Comparison of ENCODE assay signal across 1 cellular context in genomic region chr7:155950898-155951553, GRCh38.
TF ChIP-seq lines count a peak whose summit lies in the region.

No MANE protein-coding gene starts in this region.

TF ChIP-seq in HepG2, 621 proteins besides CTCF, POLR2A, EP300 and RAD21 (continued from another document and continues in another):
- no peak for TF ChIP-seq CEBPZ (IDR thresholded peaks at IDR 0.05; ENCODE audit: low read length)
- TF ChIP-seq HOXA3 (CRISPR knock-in tag; IDR thresholded peaks at IDR 0.05) = 0 out of 2 replicates have a peak, but pooled peaks have one; percentile 37
- peak; percentile 57; the same call in 1 of the 2 replicates for TF ChIP-seq MAFF (IDR thresholded peaks at IDR 0.05; ENCODE audit: low read depth, low read length)
- peak; percentile 2; the same call in 1 of the 2 replicates for TF ChIP-seq ZNF142 (CRISPR knock-in tag; IDR thresholded peaks at IDR 0.05)
- TF ChIP-seq NAIF1 (CRISPR knock-in tag; IDR thresholded peaks at IDR 0.05; ENCODE audit: borderline replicate concordance) = no peak
- 0 out of 2 replicates have a peak, but pooled peaks have one; percentile 71 for TF ChIP-seq ZNF44 (CRISPR knock-in tag; IDR thresholded peaks at IDR 0.05)
- peak; percentile 28; the same call in 1 of the 2 replicates for TF ChIP-seq ZBTB7B (CRISPR knock-in tag; IDR thresholded peaks at IDR 0.05)
- TF ChIP-seq ZNF646 (CRISPR knock-in tag; IDR thresholded peaks at IDR 0.05) = no peak
- TF ChIP-seq ZBTB39 (CRISPR knock-in tag; IDR thresholded peaks at IDR 0.05) = peak; percentile 47; the same call in 1 of the 2 replicates
- no peak for TF ChIP-seq ZNF772 (CRISPR knock-in tag; IDR thresholded peaks at IDR 0.05)
- peak; percentile 54 for TF ChIP-seq ZFX (CRISPR knock-in tag; IDR thresholded peaks at IDR 0.05; ENCODE audit: low read depth)
- no peak for TF ChIP-seq TERF1 (CRISPR knock-in tag; IDR thresholded peaks at IDR 0.05)
- TF ChIP-seq TFE3 (CRISPR knock-in tag; IDR thresholded peaks at IDR 0.05) = peak; percentile 74; the same call in 1 of the 2 replicates
- no peak for TF ChIP-seq MTA1 (CRISPR knock-in tag; IDR thresholded peaks at IDR 0.05; ENCODE audit: borderline replicate concordance)
- peak; percentile 90 for TF ChIP-seq ZBTB38 (CRISPR knock-in tag; IDR thresholded peaks at IDR 0.05)
- TF ChIP-seq SNAPC4 (CRISPR knock-in tag; IDR thresholded peaks at IDR 0.05) = peak; percentile 38; the same call in 1 of the 2 replicates
- 0 out of 2 replicates have a peak, but pooled peaks have one; percentile 19 for TF ChIP-seq ZNF644 (CRISPR knock-in tag; IDR thresholded peaks at IDR 0.05; ENCODE audit: low read depth)
- no peak for TF ChIP-seq ZFP36 (IDR thresholded peaks at IDR 0.05; ENCODE audit: borderline replicate concordance, low read depth, low read length, partially characterized antibody)
- TF ChIP-seq ATAD3A (CRISPR knock-in tag; IDR thresholded peaks at IDR 0.05) = no peak
- TF ChIP-seq KDM1A (CRISPR knock-in tag; IDR thresholded peaks at IDR 0.05) = no peak
- no peak for TF ChIP-seq SOX13 (IDR thresholded peaks at IDR 0.05)
- TF ChIP-seq SOX13 (CRISPR knock-in tag; conservative IDR thresholded peaks at IDR 0.05 in 1 of 2, IDR thresholded peaks at IDR 0.05 in 1 of 2) = peak in 1 of 2 experiments; percentile 46; a peak in 2 of 4 replicates
